1 cellular context compared by ENCODE assay signal in genomic region chr10:19918800-19919199, GRCh38.
A peak's percentile ranks its signal among the peaks of the same experiment; 100 is the strongest.
TF ChIP-seq lines count a peak whose summit lies in the region.

No MANE protein-coding gene starts in this region.

TF ChIP-seq in HepG2, 621 proteins besides CTCF, POLR2A, EP300 and RAD21 (continued from another document and continues in another):
- TF ChIP-seq FOXO4 (CRISPR knock-in tag; conservative IDR thresholded peaks at IDR 0.05) (no peak), ISL2 (CRISPR knock-in tag; IDR thresholded peaks at IDR 0.05) (0 out of 2 replicates have a peak, but pooled peaks have one; percentile 15), TFDP1 (CRISPR knock-in tag; IDR thresholded peaks at IDR 0.05; ENCODE audit: borderline replicate concordance) (no peak), TEF (CRISPR knock-in tag; IDR thresholded peaks at IDR 0.05) (no peak), NFRKB (IDR thresholded peaks at IDR 0.05) (no peak), ZFP37 (CRISPR knock-in tag; IDR thresholded peaks at IDR 0.05; ENCODE audit: borderline replicate concordance) (no peak), ZNF136 (CRISPR knock-in tag; IDR thresholded peaks at IDR 0.05; ENCODE audit: low read depth) (no peak), ZFP82 (CRISPR knock-in tag; IDR thresholded peaks at IDR 0.05; ENCODE audit: borderline replicate concordance) (no peak), MXI1 (IDR thresholded peaks at IDR 0.05; ENCODE audit: borderline replicate concordance, low read depth, low read length) (no peak), TBL1XR1 (IDR thresholded peaks at IDR 0.05; ENCODE audit: borderline replicate concordance, low read length, partially characterized antibody) (peak; percentile 25), ZNF383 (CRISPR knock-in tag; IDR thresholded peaks at IDR 0.05; ENCODE audit: borderline replicate concordance) (no peak), FOXC1 (CRISPR knock-in tag; IDR thresholded peaks at IDR 0.05; ENCODE audit: borderline replicate concordance) (no peak), HDAC2 (CRISPR knock-in tag; IDR thresholded peaks at IDR 0.05) (0 out of 2 replicates have a peak, but pooled peaks have one; percentile 22), POGK (CRISPR knock-in tag; conservative IDR thresholded peaks at IDR 0.05) (no peak), ZNF17 (CRISPR knock-in tag; IDR thresholded peaks at IDR 0.05) (no peak), SAP130 (CRISPR knock-in tag; IDR thresholded peaks at IDR 0.05; ENCODE audit: low read depth) (peak; percentile 26; the same call in 1 of the 2 replicates), STAG1 (CRISPR knock-in tag; IDR thresholded peaks at IDR 0.05) (no peak), RELA (CRISPR knock-in tag; IDR thresholded peaks at IDR 0.05) (no peak), NFYC (CRISPR knock-in tag; IDR thresholded peaks at IDR 0.05) (no peak), U2AF1 (optimal IDR thresholded peaks at IDR 0.05; ENCODE audit: low read depth, low read length) (no peak), SOX5 (CRISPR knock-in tag; IDR thresholded peaks at IDR 0.05; ENCODE audit: borderline replicate concordance) (peak; percentile 31; the same call in 1 of the 2 replicates), DRAP1 (CRISPR knock-in tag; IDR thresholded peaks at IDR 0.05) (no peak), GATAD1 (CRISPR knock-in tag; IDR thresholded peaks at IDR 0.05) (no peak), FOXA3 (CRISPR knock-in tag; IDR thresholded peaks at IDR 0.05) (peak; percentile 89), DZIP1 (CRISPR knock-in tag; IDR thresholded peaks at IDR 0.05) (no peak), PAXIP1 (CRISPR knock-in tag; conservative IDR thresholded peaks at IDR 0.05) (peak; percentile 45; the same call in 1 of the 2 replicates), ZNF547 (CRISPR knock-in tag; IDR thresholded peaks at IDR 0.05) (no peak), ZNF101 (CRISPR knock-in tag; IDR thresholded peaks at IDR 0.05; ENCODE audit: borderline replicate concordance, low read depth) (no peak), POLR2G (IDR thresholded peaks at IDR 0.05; ENCODE audit: low read depth, low read length) (no peak), ISX (CRISPR knock-in tag; conservative IDR thresholded peaks at IDR 0.05) (no peak), ELF3 (CRISPR knock-in tag; IDR thresholded peaks at IDR 0.05) (peak; percentile 54; the same call in 1 of the 2 replicates), AKAP8 (CRISPR knock-in tag; IDR thresholded peaks at IDR 0.05) (no peak), RARA (CRISPR knock-in tag; IDR thresholded peaks at IDR 0.05) (peak; percentile 62; the same call in 1 of the 2 replicates), E2F1 (CRISPR knock-in tag; IDR thresholded peaks at IDR 0.05) (no peak), PATZ1 (CRISPR knock-in tag; IDR thresholded peaks at IDR 0.05) (no peak), ZNF75D (CRISPR knock-in tag; IDR thresholded peaks at IDR 0.05; ENCODE audit: borderline replicate concordance) (no peak), FOXP1 (IDR thresholded peaks at IDR 0.05) (no peak), FOXP1 (CRISPR knock-in tag; IDR thresholded peaks at IDR 0.05) (peak; percentile 82), SOX6 (IDR thresholded peaks at IDR 0.05) (no peak), SOX6 (CRISPR knock-in tag; IDR thresholded peaks at IDR 0.05) (peak; percentile 36; the same call in 1 of the 2 replicates), ZFX (CRISPR knock-in tag; IDR thresholded peaks at IDR 0.05; ENCODE audit: low read depth) (no peak), ZXDC (CRISPR knock-in tag; IDR thresholded peaks at IDR 0.05) (no peak), TSC22D2 (CRISPR knock-in tag; IDR thresholded peaks at IDR 0.05; ENCODE audit: borderline replicate concordance) (no peak)
